ENCODE assay signal across 36 cellular contexts in the genomic region with DNA sequence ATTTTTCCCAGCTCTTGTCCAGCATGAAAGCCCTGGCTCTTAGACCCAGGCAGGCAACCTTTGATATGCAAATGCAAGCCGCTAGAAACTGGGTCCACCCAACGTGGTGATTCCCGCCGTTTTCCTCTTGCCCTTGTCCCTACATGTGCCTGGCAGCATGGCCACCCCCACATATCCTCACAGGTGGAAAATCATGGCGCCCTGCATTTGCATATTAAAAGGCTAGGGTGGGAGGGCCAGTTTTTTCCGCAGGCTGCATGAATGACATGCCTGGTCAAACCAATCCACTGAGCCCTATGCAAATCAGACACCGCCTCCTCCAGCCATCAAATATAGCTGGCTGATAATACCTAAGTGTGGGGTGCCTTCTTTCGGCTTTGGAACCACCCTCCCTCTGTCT.
"Had no signal": no experiment of that assay in that cellular context is flagged by ENCODE, and none has a peak within 500 bp of the region (broad histone marks: within the 10 kb centered on the region; RNA-seq: fewer than 3 reads in every experiment).

No MANE protein-coding gene starts in this region.

- DNase-seq: activated B cell treated with CpG ODN at 0.5 μM for 24 hours; activated CD4-positive, alpha-beta memory T cell treated with anti-CD3 and anti-CD28 coated beads for 36 hours; activated CD4-positive, alpha-beta T cell treated with anti-CD3 and anti-CD28 coated beads for 4 hours; activated CD4-positive, alpha-beta T cell treated with anti-CD3 and anti-CD28 coated beads, Interleukin-2, amount 10 ng/mL, durations not matched to agents 24 days and 14 days; activated CD4-positive, alpha-beta T cell treated with anti-CD3 and anti-CD28 coated beads, Interleukin-2, amount 50 U/mL, for 1 hour; activated CD4-positive, alpha-beta T cell treated with anti-CD3 and anti-CD28 coated beads, Interleukin-2, amount 50 U/mL, for 4 hours; activated CD4-positive, CD25-positive, alpha-beta regulatory T cell treated with anti-CD3 and anti-CD28 coated beads, Interleukin-2, amount 50 U/mL, for 72 hours; activated CD8-positive, alpha-beta memory T cell treated with anti-CD3 and anti-CD28 coated beads, Interleukin-2, amount 50 U/mL, for 4 hours; activated CD8-positive, alpha-beta T cell treated with anti-CD3 and anti-CD28 coated beads for 36 hours; activated effector memory CD4-positive, alpha-beta T cell treated with anti-CD3 and anti-CD28 coated beads, Interleukin-2, amount 50 U/mL, for 16 hours; activated gamma-delta T cell treated with Interleukin-2 at 50 U/mL for 16 hours; activated naive CD4-positive, alpha-beta T cell; activated naive CD4-positive, alpha-beta T cell treated with anti-CD3 and anti-CD28 coated beads for 36 hours; activated naive CD4-positive, alpha-beta T cell treated with anti-CD3 and anti-CD28 coated beads, Interleukin-2, amount 50 U/mL, for 16 hours; activated naive CD8-positive, alpha-beta T cell treated with anti-CD3 and anti-CD28 coated beads for 36 hours; activated T-cell treated with anti-CD3 and anti-CD28 coated beads for 4 hours; activated T-cell treated with anti-CD3 and anti-CD28 coated beads, Interleukin-2, amount 50 U/mL, for 1 hour; activated T-cell treated with anti-CD3 and anti-CD28 coated beads, Interleukin-2, amount 50 U/mL, for 4 hours; activated T-cell treated with anti-CD3 and anti-CD28 coated beads, Interleukin-2, amount 50 U/mL, for 72 hours; adrenal gland; amniotic stem cell; aorta; body of pancreas; brain microvascular endothelial cell; central memory CD4-positive, alpha-beta T cell; T-helper 1 cell; T-helper 2 cell; T-helper 9 cell; WERI-Rb-1 had no signal

- ATAC-seq: activated CD8-positive, alpha-beta T cell treated with anti-CD3 and anti-CD28 coated beads for 36 hours; activated naive CD4-positive, alpha-beta T cell treated with anti-CD3 and anti-CD28 coated beads, Interleukin-2, amount 50 U/mL, for 72 hours; activated T-cell treated with anti-CD3 and anti-CD28 coated beads, Interleukin-2, amount 50 U/mL, for 4 hours; activated T-cell treated with anti-CD3 and anti-CD28 coated beads, Interleukin-2, amount 50 U/mL, for 72 hours; activated T-helper 17 cell treated with anti-CD3 and anti-CD28 coated beads, Interleukin-2, amount 50 U/mL, for 72 hours; body of pancreas had no signal

- H3K4me3 Mint-ChIP-seq: activated B cell treated with CpG ODN at 0.5 μM for 24 hours; activated CD4-positive, alpha-beta memory T cell treated with anti-CD3 and anti-CD28 coated beads for 36 hours; activated CD4-positive, alpha-beta T cell treated with anti-CD3 and anti-CD28 coated beads, Interleukin-2, amount 10 ng/mL, durations not matched to agents 24 days and 14 days; activated CD8-positive, alpha-beta T cell treated with anti-CD3 and anti-CD28 coated beads for 36 hours; activated naive CD4-positive, alpha-beta T cell treated with anti-CD3 and anti-CD28 coated beads for 36 hours; activated naive CD8-positive, alpha-beta T cell treated with anti-CD3 and anti-CD28 coated beads for 36 hours; activated T-cell treated with anti-CD3 and anti-CD28 coated beads, Interleukin-2, amount 50 U/mL, for 4 hours; activated T-cell treated with anti-CD3 and anti-CD28 coated beads, Interleukin-2, amount 50 U/mL, for 72 hours; activated T-helper 1 cell treated with anti-CD3 and anti-CD28 coated beads, Interleukin-12 subunit alpha, Interleukin-12 subunit beta, Interleukin-2, Interleukin-4 antibody, amounts not matched to agents 30 ng/mL and 10 ng/mL and 1 ng/mL, durations not matched to agents 14 hours and 24 hours and 36 hours; activated T-helper 17 cell treated with anti-CD3 and anti-CD28 coated beads, Interleukin-2, amount 50 U/mL, for 72 hours; T-helper 1 cell treated with Interleukin-12 subunit alpha and Interleukin-12 subunit beta and Interleukin-4 antibody, amounts not matched to agents 30 μg/mL and 1 μg/mL, for 36 hours; T-helper 2 cell treated with Interferon-gamma antibody and Interleukin-4, amounts not matched to agents 5 μg/mL and 100 μg/mL, for 36 hours had no signal

- H3K4me3 ChIP-seq: adrenal gland, body of pancreas, breast epithelium had no signal

- H3K27me3 Mint-ChIP-seq: activated B cell treated with CpG ODN at 0.5 μM for 24 hours; activated CD4-positive, alpha-beta memory T cell treated with anti-CD3 and anti-CD28 coated beads for 36 hours; activated CD4-positive, alpha-beta T cell treated with anti-CD3 and anti-CD28 coated beads, Interleukin-2, amount 10 ng/mL, durations not matched to agents 24 days and 14 days; activated CD8-positive, alpha-beta T cell treated with anti-CD3 and anti-CD28 coated beads for 36 hours; activated naive CD8-positive, alpha-beta T cell treated with anti-CD3 and anti-CD28 coated beads for 36 hours; activated T-helper 17 cell treated with anti-CD3 and anti-CD28 coated beads, Interleukin-2, amount 50 U/mL, for 72 hours had no signal

- H3K4me1 ChIP-seq: adrenal gland, body of pancreas, breast epithelium had no signal

- FAIRE-seq: astrocyte had no signal

- H3K36me3 ChIP-seq: adrenal gland, brain microvascular endothelial cell, breast epithelium, WERI-Rb-1 had no signal

- H3K27me3 ChIP-seq: adrenal gland, body of pancreas, brain microvascular endothelial cell, breast epithelium had no signal

- H3K4me1 Mint-ChIP-seq: activated B cell treated with CpG ODN at 0.5 μM for 24 hours; activated CD4-positive, alpha-beta T cell treated with anti-CD3 and anti-CD28 coated beads, Interleukin-2, amount 10 ng/mL, durations not matched to agents 24 days and 14 days; activated naive CD8-positive, alpha-beta T cell treated with anti-CD3 and anti-CD28 coated beads for 36 hours; activated T-helper 17 cell treated with anti-CD3 and anti-CD28 coated beads, Interleukin-2, amount 50 U/mL, for 72 hours had no signal

- H3K27ac ChIP-seq: adrenal gland, body of pancreas, brain microvascular endothelial cell, breast epithelium, WERI-Rb-1 had no signal

- H3K27ac Mint-ChIP-seq: activated B cell treated with CpG ODN at 0.5 μM for 24 hours; activated CD4-positive, alpha-beta memory T cell treated with anti-CD3 and anti-CD28 coated beads for 36 hours; activated CD4-positive, alpha-beta T cell treated with anti-CD3 and anti-CD28 coated beads, Interleukin-2, amount 10 ng/mL, durations not matched to agents 24 days and 14 days; activated CD8-positive, alpha-beta T cell treated with anti-CD3 and anti-CD28 coated beads for 36 hours; activated naive CD4-positive, alpha-beta T cell treated with anti-CD3 and anti-CD28 coated beads for 36 hours; activated naive CD4-positive, alpha-beta T cell treated with anti-CD3 and anti-CD28 coated beads, Interleukin-2, amount 50 U/mL, for 72 hours; activated naive CD8-positive, alpha-beta T cell treated with anti-CD3 and anti-CD28 coated beads for 36 hours; activated T-cell treated with anti-CD3 and anti-CD28 coated beads, Interleukin-2, amount 50 U/mL, for 72 hours; activated T-helper 1 cell treated with anti-CD3 and anti-CD28 coated beads, Interleukin-12 subunit alpha, Interleukin-12 subunit beta, Interleukin-2, Interleukin-4 antibody, amounts not matched to agents 30 ng/mL and 10 ng/mL and 1 ng/mL, durations not matched to agents 14 hours and 24 hours and 36 hours; activated T-helper 17 cell treated with anti-CD3 and anti-CD28 coated beads, Interleukin-2, amount 50 U/mL, for 72 hours; T-helper 1 cell treated with Interleukin-12 subunit alpha and Interleukin-12 subunit beta and Interleukin-4 antibody, amounts not matched to agents 30 μg/mL and 1 μg/mL, for 36 hours; T-helper 2 cell treated with Interferon-gamma antibody and Interleukin-4, amounts not matched to agents 5 μg/mL and 100 μg/mL, for 36 hours had no signal

- H3K36me3 Mint-ChIP-seq: activated CD4-positive, alpha-beta memory T cell treated with anti-CD3 and anti-CD28 coated beads for 36 hours; activated naive CD4-positive, alpha-beta T cell treated with anti-CD3 and anti-CD28 coated beads, Interleukin-2, amount 50 U/mL, for 72 hours; activated naive CD8-positive, alpha-beta T cell treated with anti-CD3 and anti-CD28 coated beads for 36 hours had no signal

- H3K9me3 ChIP-seq: adrenal gland, body of pancreas, breast epithelium had no signal
